Comparison of ENCODE assay signal across 8 cellular contexts in the genomic region with DNA sequence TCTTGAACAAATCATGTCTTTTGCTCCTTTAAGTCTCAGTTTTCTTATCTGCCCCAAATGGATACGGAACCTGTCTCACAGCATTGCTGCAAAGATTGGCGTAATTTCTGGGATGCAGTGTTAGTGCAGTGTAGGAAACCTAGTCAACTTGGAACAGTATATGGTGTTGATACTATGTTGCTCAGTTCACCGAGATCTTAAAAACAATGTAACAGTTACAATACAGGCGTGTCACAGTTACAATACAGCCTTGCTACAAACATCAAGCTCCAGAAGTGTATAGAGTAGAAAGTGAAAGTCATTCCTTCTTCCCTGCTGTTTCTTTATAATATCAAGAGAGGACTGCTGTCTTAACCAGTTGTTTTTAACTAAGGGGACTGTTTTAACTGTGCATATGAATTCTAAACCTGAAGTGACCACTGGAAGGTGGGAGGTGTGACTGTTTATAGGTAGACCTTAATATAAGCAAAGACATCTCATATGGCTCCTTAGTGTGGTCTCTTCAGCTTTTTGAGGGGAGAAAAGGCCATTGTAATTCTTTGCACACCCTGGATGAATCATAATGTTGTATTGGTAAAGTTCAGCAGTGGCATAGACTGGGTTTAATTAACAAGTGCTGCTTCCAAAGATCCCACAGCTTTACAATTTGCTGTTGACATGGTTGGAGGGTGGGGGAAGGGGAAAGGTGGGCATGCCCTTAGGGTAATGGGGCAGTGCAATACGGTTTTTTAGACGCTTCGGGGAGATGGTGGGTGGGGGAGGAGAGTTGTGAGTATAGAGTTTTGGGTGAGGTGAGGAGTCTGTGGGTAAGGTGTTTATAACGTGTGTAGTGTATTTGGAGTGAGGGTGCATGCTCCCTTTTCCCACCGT. TPM values are rescaled to one million over a fixed set of nuclear protein-coding genes. Genes with fewer than 3 reads are reported as not detected.
A peak's percentile ranks its signal among the peaks of the same experiment; 100 is the strongest.
DNase-seq lines count a peak whose midpoint lies in the region; ATAC-seq and TF ChIP-seq lines count a peak whose summit lies in the region.

No MANE protein-coding gene starts in this region.

- no peak overlapping the region for H2AFZ ChIP-seq in DND-41 (ENCODE audit: low read depth, low read length)

- H3K27ac Mint-ChIP-seq in T-cell = peak overlapping the region; percentile 88 to 95

- H3K4me1 ChIP-seq in DND-41 (ENCODE audit: insufficient read depth, low read length) = peaks cover 8% of the 10 kb centered on the region; the same call in 1 of the 2 replicates
- H3K4me1 ChIP-seq in esophagus (ENCODE audit: control insufficient read depth in 2 of 2, insufficient read depth in 2 of 2, low read length in 1 of 2) = peaks cover 27 to 32% of the 10 kb centered on the region in 2 donors
- peaks cover 68% of the 10 kb centered on the region for H3K4me1 ChIP-seq in rectal smooth muscle tissue (ENCODE audit: control insufficient read depth, insufficient read depth, low read length)

- peaks cover 94 to 95% (median 95%) of the 10 kb centered on the region in 3 donors for H3K4me1 Mint-ChIP-seq in T-cell

- H3K27me3 ChIP-seq in DND-41 (ENCODE audit: insufficient read depth, low read length, poor library complexity) = no peaks in the 10 kb centered on the region
- no peaks in the 10 kb centered on the region for H3K27me3 ChIP-seq in esophagus (ENCODE audit: control insufficient read depth in 1 of 2, insufficient read depth in 2 of 2, low read length in 2 of 2)
- H3K27me3 ChIP-seq in rectal smooth muscle tissue (ENCODE audit: control insufficient read depth, insufficient read depth, low read length) = no peaks in the 10 kb centered on the region

- no peaks in the 10 kb centered on the region for H3K9me3 Mint-ChIP-seq in T-cell

- H4K20me1 ChIP-seq in DND-41 (ENCODE audit: insufficient read depth, low read length) = peaks cover 87% of the 10 kb centered on the region

- peak overlapping the region; percentile 69 to 84 (median 78) for H3K4me3 Mint-ChIP-seq in T-cell

- H3K9ac ChIP-seq in DND-41 (ENCODE audit: low read depth, low read length) = no peak overlapping the region
- peak overlapping the region; percentile 10 for H3K9ac ChIP-seq in rectal smooth muscle tissue (ENCODE audit: low read length)

- TF ChIP-seq CTCF in DND-41 (IDR thresholded peaks at IDR 0.05; ENCODE audit: borderline replicate concordance, extremely low read depth, low read length, poor library complexity, severe bottlenecking) = no peak

- peak; percentile 52; the same call in 2 of the 3 replicates for ATAC-seq in DND-41 (ENCODE audit: insufficient read depth, low read depth)
- ATAC-seq in T-cell (replicated peaks in 1 of 4) = peak; percentile 39 to 54 (median 45)
- no peak for ATAC-seq in HG02938 (IDR thresholded peaks at IDR 0.05; ENCODE audit: unreplicated experiment)

- peaks cover 3% of the 10 kb centered on the region for H3K36me3 Mint-ChIP-seq in T-cell

- H3K79me2 ChIP-seq in DND-41 (ENCODE audit: insufficient read depth, low read length) = peaks cover 100% of the 10 kb centered on the region

- no peaks in the 10 kb centered on the region for H3K27me3 Mint-ChIP-seq in T-cell

- H3K9me3 ChIP-seq in DND-41 (ENCODE audit: insufficient read depth, low read length, severe bottlenecking) (no peaks in the 10 kb centered on the region), esophagus (ENCODE audit: control insufficient read depth in 2 of 2, insufficient read depth in 1 of 2, low read depth in 1 of 2, low read length in 1 of 2) (no peaks in the 10 kb centered on the region)

- H3K4me2 ChIP-seq in DND-41 (ENCODE audit: insufficient read depth, low read length) = no peak overlapping the region

- H3K4me3 ChIP-seq in DND-41 (ENCODE audit: low read depth in 1 of 2, low read length in 2 of 2) (no peak overlapping the region), esophagus (ENCODE audit: low read depth in 1 of 2, low read length in 2 of 2) (peak overlapping the region in 1 of 2 donors; percentile 20), rectal smooth muscle tissue (ENCODE audit: low read length) (peak overlapping the region; percentile 16)

- POLR2A ChIA-PET in T-cell (lab: Charles Lee) = interaction anchor here (0.6 to 1.0 kb wide), 4 partner anchors 34 to 946 kb away, joined by 3 to 7 read pairs (median 5); no protein-coding TSS in a partner anchor

- H3K36me3 ChIP-seq in DND-41 (ENCODE audit: insufficient read depth, low read length) (peaks cover 36% of the 10 kb centered on the region), esophagus (ENCODE audit: control insufficient read depth in 2 of 2, insufficient read depth in 2 of 2, low read length in 1 of 2) (peaks cover 0 to 5% of the 10 kb centered on the region in 2 donors), rectal smooth muscle tissue (ENCODE audit: control insufficient read depth, insufficient read depth, low read length) (no peaks in the 10 kb centered on the region)

- H3K27ac ChIP-seq in DND-41 (ENCODE audit: low read length) (no peak overlapping the region), esophagus (ENCODE audit: low read depth in 2 of 2, low read length in 1 of 2) (peak overlapping the region; percentile 36 to 81), rectal smooth muscle tissue (ENCODE audit: low read depth, low read length) (peak overlapping the region; percentile 86)

- 17 to 18% methylated on average over 9 of the region's 9 CpGs for WGBS in esophagus, 2 donors

- no peak for DNase-seq in DND-41
- peak in 5 of 34 experiments; percentile 11 to 39 (median 29) for DNase-seq in T-cell
- DNase-seq in kidney tubule cell (ENCODE audit: low spot score) = no peak
- DNase-seq in NCI-H128 (lab: John Stamatoyannopoulos, UW; ENCODE audit: unreplicated experiment) = no peak
- DNase-seq in GF-D8 (lab: John Stamatoyannopoulos, UW) = no peak

- CTCF ChIA-PET in T-cell (lab: Charles Lee) = interaction anchor here (0.5 to 1.9 kb wide), 10 partner anchors 9 to 140 kb away, joined by 3 to 11 read pairs (median 4); no protein-coding TSS in a partner anchor

RNA-seq across cellular contexts. Expression of gene PRRC2B, which starts 12.9 kb away (rescaled TPM):
- 100 to 1,000 TPM; 259 to 375 (median 370) TPM for total RNA-seq in T-cell
- 10 to 100 TPM; 26.8 to 60.0 TPM for polyA plus RNA-seq in esophagus
